ENCODE assay signal across 17 cellular contexts in the genomic region with DNA sequence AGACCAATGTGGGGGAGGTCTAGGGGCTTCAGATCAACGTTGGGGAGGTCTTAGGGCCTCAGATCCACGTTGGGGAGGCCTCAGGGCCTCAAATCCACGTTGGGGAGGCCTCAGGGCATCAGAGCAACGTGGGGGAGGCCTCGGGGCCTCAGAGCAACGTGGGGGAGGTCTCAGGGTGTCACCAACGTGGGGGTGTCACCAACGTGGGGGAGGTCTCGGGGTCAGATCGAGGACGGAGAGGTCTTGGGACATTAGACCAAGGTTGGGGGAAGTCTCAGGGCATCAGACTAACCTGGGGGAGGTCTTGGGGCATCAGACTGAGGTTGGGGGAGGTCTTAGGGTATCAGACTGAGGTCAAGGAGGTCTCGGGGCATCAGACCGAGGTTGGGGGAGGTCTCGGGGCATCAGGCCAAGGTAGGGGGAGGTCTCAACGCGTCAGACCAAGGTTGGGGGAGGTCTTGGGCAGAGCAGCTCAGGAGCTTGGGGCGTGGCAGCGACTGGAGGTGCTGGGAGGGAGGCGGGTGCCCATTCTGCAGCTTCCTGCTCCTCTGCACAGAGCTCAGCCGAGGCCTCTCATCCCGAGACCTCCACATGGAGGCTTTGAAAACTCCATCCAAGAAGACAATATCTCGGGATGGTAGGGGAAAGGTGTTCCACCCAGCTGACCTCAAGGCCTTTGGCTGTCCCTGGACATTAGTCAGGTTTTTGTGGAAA.
DNase-seq lines count a peak whose midpoint lies in the region; ATAC-seq and TF ChIP-seq lines count a peak whose summit lies in the region.
"Had no signal": no experiment of that assay in that cellular context is flagged by ENCODE, and none has a peak within 500 bp of the region (broad histone marks: within the 10 kb centered on the region; RNA-seq: fewer than 3 reads in every experiment).

No MANE protein-coding gene starts in this region.

- no peaks in the 10 kb centered on the region for H4K20me1 ChIP-seq in H9 (ENCODE audit: control insufficient read depth, insufficient read depth, insufficient read length)

- DNase-seq in H9: peak; percentile 10
- peak; percentile 18 for DNase-seq in lung (ENCODE audit: low spot score)
- DNase-seq in osteocyte (ENCODE audit: extremely low spot score, unreplicated experiment): peak; percentile 66
- no peak for DNase-seq in NCI-H345 treated with DMSO at 0.1 percent for 48 hours (lab: John Stamatoyannopoulos, UW; ENCODE audit: unreplicated experiment)
- DNase-seq in immature natural killer cell: no peak
- DNase-seq: Calu3; CD8-positive, alpha-beta T cell; DMS 273 treated with DMSO at 0.1 percent for 48 hours; DMS53; DND-41; EL; HCEC 1CT had no signal

- H2BK20ac ChIP-seq in H9 (ENCODE audit: low read depth, low read length, poor library complexity, severe bottlenecking): no peak overlapping the region

- H3T11ph ChIP-seq in H9 (ENCODE audit: low read length): no peak overlapping the region

- H3K27me3 Mint-ChIP-seq in H9 (ENCODE audit: low read depth) (no peaks in the 10 kb centered on the region), osteocyte (ENCODE audit: unreplicated experiment) (no peaks in the 10 kb centered on the region), immature natural killer cell (ENCODE audit: low read depth in 3 of 3) (peaks cover 0 to 3% (median 3%) of the 10 kb centered on the region in 3 donors)

- H3K56ac ChIP-seq in H9 (ENCODE audit: insufficient read length, low read depth, low read length): no peak overlapping the region

- no peaks in the 10 kb centered on the region for H3K27me3 ChIP-seq in H9 (ENCODE audit: insufficient read depth, low read length)
- H3K27me3 ChIP-seq in lung (ENCODE audit: control insufficient read depth, insufficient read depth): no peaks in the 10 kb centered on the region
- H3K27me3 ChIP-seq: BLaER1 treated with 17β-estradiol and CSF1 and Interleukin-3, amounts not matched to agents 10 nM and 100 nM had no signal

- H3K23ac ChIP-seq in H9 (ENCODE audit: insufficient read length, low read depth, low read length): no peak overlapping the region

- no peak overlapping the region for H2BK120ac ChIP-seq in H9 (ENCODE audit: low read depth, low read length, poor library complexity, severe bottlenecking)

- H3K4me3 Mint-ChIP-seq in H9: no peak overlapping the region
- H3K4me3 Mint-ChIP-seq in osteocyte (ENCODE audit: unreplicated experiment): no peak overlapping the region
- H3K4me3 Mint-ChIP-seq in immature natural killer cell: no peak overlapping the region
- H3K4me3 Mint-ChIP-seq: B cell; CD8-positive, alpha-beta T cell had no signal

- no peak overlapping the region for H4K8ac ChIP-seq in H9 (replicated peaks; ENCODE audit: insufficient read length, low read depth, low read length)

- no peak overlapping the region for H3K4me3 ChIP-seq in lung
- H3K4me3 ChIP-seq: BLaER1 treated with 17β-estradiol and CSF1 and Interleukin-3, amounts not matched to agents 10 nM and 100 nM; GM12878 had no signal

- H3K18ac ChIP-seq in H9 (ENCODE audit: insufficient read length, low read depth, low read length): no peak overlapping the region

- H3K36me3 Mint-ChIP-seq in H9 (ENCODE audit: insufficient read depth in 1 of 3, low read depth in 3 of 3) (peaks cover 0 to 2% (median 0%) of the 10 kb centered on the region in 3 experiments; a peak in 1 of 7 replicates), osteocyte (ENCODE audit: unreplicated experiment) (peaks cover 10% of the 10 kb centered on the region), immature natural killer cell (peaks cover 0 to 1% (median 0%) of the 10 kb centered on the region in 3 donors)
- H3K36me3 Mint-ChIP-seq: CD8-positive, alpha-beta T cell had no signal

- no peak overlapping the region for H3K14ac ChIP-seq in H9 (ENCODE audit: insufficient read depth, low read length)

- no peaks in the 10 kb centered on the region for H3K9me3 ChIP-seq in H9 (ENCODE audit: control insufficient read depth, low read depth, low read length)
- peaks cover 0 to 13% of the 10 kb centered on the region in 2 donors for H3K9me3 ChIP-seq in lung (ENCODE audit: control insufficient read depth in 2 of 2, insufficient read depth in 1 of 2, low read length in 1 of 2)

- no CpG with 5 or more reads among the region's 22 CpGs for WGBS in H9 (ENCODE audit: extremely low coverage, insufficient read length, low lambda C conversion rate)
- 84 to 87% methylated on average over 22 of the region's 22 CpGs for WGBS in lung, 2 donors

- H3K4me1 ChIP-seq in H9 (ENCODE audit: insufficient read depth, low read length) (no peaks in the 10 kb centered on the region), lung (ENCODE audit: control insufficient read depth in 2 of 2, insufficient read depth in 2 of 2, low read length in 2 of 2) (no peaks in the 10 kb centered on the region)
- H3K4me1 ChIP-seq: BLaER1 treated with 17β-estradiol and CSF1 and Interleukin-3, amounts not matched to agents 10 nM and 100 nM had no signal

- no peak overlapping the region for H2BK15ac ChIP-seq in H9 (ENCODE audit: low read depth, low read length)

- no peak overlapping the region for H2BK5ac ChIP-seq in H9 (ENCODE audit: insufficient read length, low read length)

- ATAC-seq in lung (ENCODE audit: insufficient read depth, low FRiP score) (no peak), GM18511 (IDR thresholded peaks at IDR 0.05; ENCODE audit: unreplicated experiment) (no peak)
- ATAC-seq: CD8-positive, alpha-beta T cell; GM12878 had no signal

- no peak overlapping the region for H4K5ac ChIP-seq in H9 (ENCODE audit: insufficient read length, low read depth, low read length)

- TF ChIP-seq CTCF in H9 (conservative IDR thresholded peaks at IDR 0.05): no peak
- TF ChIP-seq CTCF in lung (IDR thresholded peaks at IDR 0.05; ENCODE audit: control extremely low read depth, extremely low read depth): no peak
- no peak for TF ChIP-seq CTCF in osteocyte (IDR thresholded peaks at IDR 0.05)

- H3K27ac Mint-ChIP-seq in H9: no peak overlapping the region; a peak in 1 of 7 replicates
- H3K27ac Mint-ChIP-seq in osteocyte (ENCODE audit: unreplicated experiment): no peak overlapping the region
- no peak overlapping the region for H3K27ac Mint-ChIP-seq in immature natural killer cell
- H3K27ac Mint-ChIP-seq: B cell; CD8-positive, alpha-beta T cell had no signal

- no peaks in the 10 kb centered on the region for H3K79me1 ChIP-seq in H9 (ENCODE audit: insufficient read depth, low read depth, low read length, poor library complexity, severe bottlenecking)

- no peak overlapping the region for H2AFZ ChIP-seq in H9 (ENCODE audit: low read length)

- no peak overlapping the region for H2AK5ac ChIP-seq in H9 (ENCODE audit: insufficient read length, low read length)

- H3K79me2 ChIP-seq in H9 (ENCODE audit: insufficient read depth, low read length): no peaks in the 10 kb centered on the region

- no peak overlapping the region for H3K9ac ChIP-seq in H9 (ENCODE audit: extremely low read depth, insufficient read length, low read length)
- H3K9ac ChIP-seq: BLaER1 treated with 17β-estradiol and CSF1 and Interleukin-3, amounts not matched to agents 10 nM and 100 nM had no signal

- H2BK12ac ChIP-seq in H9 (ENCODE audit: insufficient read length, low read depth, low read length): no peak overlapping the region

- no peak overlapping the region for H3K4ac ChIP-seq in H9 (ENCODE audit: low read depth, low read length)

- no peak overlapping the region for H3K4me2 ChIP-seq in H9 (ENCODE audit: insufficient read depth, insufficient read length, low read length)
- H3K4me2 ChIP-seq: BLaER1 treated with 17β-estradiol and CSF1 and Interleukin-3, amounts not matched to agents 10 nM and 100 nM had no signal

- H3K9me3 Mint-ChIP-seq in H9 (no peaks in the 10 kb centered on the region; a peak in 1 of 5 replicates), osteocyte (ENCODE audit: unreplicated experiment) (no peaks in the 10 kb centered on the region), immature natural killer cell (peaks cover 0 to 3% (median 0%) of the 10 kb centered on the region in 6 donors)

- no peak overlapping the region for H4K91ac ChIP-seq in H9 (ENCODE audit: insufficient read length, low read depth, low read length)

- no peak overlapping the region for H3K27ac ChIP-seq in H9 (ENCODE audit: insufficient read length, low read depth, low read length)
- no peak overlapping the region for H3K27ac ChIP-seq in lung (ENCODE audit: low read depth in 1 of 2, low read length in 1 of 2)
- H3K27ac ChIP-seq: BLaER1 treated with 17β-estradiol and CSF1 and Interleukin-3, amounts not matched to agents 10 nM and 100 nM; HL-60 had no signal

- H3K4me1 Mint-ChIP-seq in H9: no peaks in the 10 kb centered on the region
- H3K4me1 Mint-ChIP-seq in osteocyte (ENCODE audit: unreplicated experiment): no peaks in the 10 kb centered on the region
- peaks cover 2 to 3% of the 10 kb centered on the region in 2 donors for H3K4me1 Mint-ChIP-seq in immature natural killer cell
- H3K4me1 Mint-ChIP-seq: B cell had no signal

- H3K36me3 ChIP-seq in lung (ENCODE audit: control insufficient read depth in 2 of 2, insufficient read depth in 2 of 2, low read length in 2 of 2): no peaks in the 10 kb centered on the region
- H3K36me3 ChIP-seq: BLaER1 treated with 17β-estradiol and CSF1 and Interleukin-3, amounts not matched to agents 10 nM and 100 nM had no signal

- no peaks in the 10 kb centered on the region for H3K23me2 ChIP-seq in H9 (ENCODE audit: insufficient read length, low read depth, low read length, poor library complexity, severe bottlenecking)

Comparison
In these comparisons a context has a peak if more than half of its experiments do, and no peak if none do; other contexts are left out.
1. DNase-seq: peak in H9 (single experiment), lung (single experiment) and osteocyte (single experiment); none in NCI-H345 treated with DMSO at 0.1 percent for 48 hours (single experiment) and immature natural killer cell (0 of 3).